30 cellular contexts compared by ENCODE assay signal in genomic region chr2:72082887-72083286, GRCh38.
"Had no signal": no experiment of that assay in that cellular context is flagged by ENCODE, and none has a peak within 500 bp of the region (broad histone marks: within the 10 kb centered on the region; RNA-seq: fewer than 3 reads in every experiment).

No MANE protein-coding gene starts in this region.

- H3K36me3 ChIP-seq: ascending aorta, brain microvascular endothelial cell, colonic mucosa, esophagus squamous epithelium, gastroesophageal sphincter, WERI-Rb-1 had no signal

- DNase-seq: activated CD4-positive, alpha-beta memory T cell treated with anti-CD3 and anti-CD28 coated beads for 36 hours; activated CD4-positive, alpha-beta T cell treated with anti-CD3 and anti-CD28 coated beads for 36 hours; activated CD4-positive, alpha-beta T cell treated with anti-CD3 and anti-CD28 coated beads, Interleukin-2, amount 10 ng/mL, durations not matched to agents 24 days and 14 days; activated CD4-positive, CD25-positive, alpha-beta regulatory T cell; activated CD4-positive, CD25-positive, alpha-beta regulatory T cell treated with anti-CD3 and anti-CD28 coated beads, Interleukin-2, amount 50 U/mL, for 72 hours; activated CD8-positive, alpha-beta memory T cell treated with anti-CD3 and anti-CD28 coated beads, Interleukin-2, amount 10 ng/mL, durations not matched to agents 7 days and 5 days; activated CD8-positive, alpha-beta memory T cell treated with anti-CD3 and anti-CD28 coated beads, Interleukin-2, amount 50 U/mL, for 4 hours; activated CD8-positive, alpha-beta T cell treated with anti-CD3 and anti-CD28 coated beads, Interleukin-2, amount 10 ng/mL, durations not matched to agents 7 days and 5 days; activated effector memory CD4-positive, alpha-beta T cell treated with anti-CD3 and anti-CD28 coated beads, Interleukin-2, amount 50 U/mL, for 16 hours; activated naive CD4-positive, alpha-beta T cell treated with anti-CD3 and anti-CD28 coated beads, Interleukin-2, amount 10 ng/mL, durations not matched to agents 7 days and 5 days; activated naive CD8-positive, alpha-beta T cell treated with anti-CD3 and anti-CD28 coated beads, Interleukin-2, amount 10 ng/mL, durations not matched to agents 7 days and 5 days; activated T-cell treated with anti-CD3 and anti-CD28 coated beads, Interleukin-2, amount 50 U/mL, for 1 hour; activated T-cell treated with anti-CD3 and anti-CD28 coated beads, Interleukin-2, amount 50 U/mL, for 48 hours; brain microvascular endothelial cell; central memory CD4-positive, alpha-beta T cell; cerebellar nuclear complex; colonic mucosa; effector CD8-positive, alpha-beta T cell; esophagus squamous epithelium; foreskin melanocyte; T-helper 1 cell; T-helper 17 cell; T1000; WERI-Rb-1 had no signal

- ATAC-seq: activated CD4-positive, alpha-beta T cell treated with anti-CD3 and anti-CD28 coated beads for 36 hours; activated CD8-positive, alpha-beta memory T cell treated with anti-CD3 and anti-CD28 coated beads, Interleukin-2, amount 10 ng/mL, durations not matched to agents 7 days and 5 days; activated CD8-positive, alpha-beta T cell treated with anti-CD3 and anti-CD28 coated beads, Interleukin-2, amount 10 ng/mL, durations not matched to agents 7 days and 5 days; activated naive CD4-positive, alpha-beta T cell treated with anti-CD3 and anti-CD28 coated beads, Interleukin-2, amount 50 U/mL, for 72 hours; gastroesophageal sphincter; T-helper 17 cell had no signal

- H3K4me3 ChIP-seq: ascending aorta, colonic mucosa, esophagus squamous epithelium, gastroesophageal sphincter had no signal

- H3K27me3 ChIP-seq: ascending aorta, brain microvascular endothelial cell, colonic mucosa, esophagus squamous epithelium had no signal

- H3K27ac ChIP-seq: ascending aorta, brain microvascular endothelial cell, colonic mucosa, epithelial cell of prostate, esophagus squamous epithelium, gastroesophageal sphincter, WERI-Rb-1 had no signal

- H3K9me3 ChIP-seq: ascending aorta, colonic mucosa, esophagus squamous epithelium, gastroesophageal sphincter had no signal

- H3K4me1 ChIP-seq: ascending aorta, colonic mucosa, gastroesophageal sphincter had no signal

- FAIRE-seq: endometrium, endothelial cell of umbilical vein had no signal
